In the genomic region with DNA sequence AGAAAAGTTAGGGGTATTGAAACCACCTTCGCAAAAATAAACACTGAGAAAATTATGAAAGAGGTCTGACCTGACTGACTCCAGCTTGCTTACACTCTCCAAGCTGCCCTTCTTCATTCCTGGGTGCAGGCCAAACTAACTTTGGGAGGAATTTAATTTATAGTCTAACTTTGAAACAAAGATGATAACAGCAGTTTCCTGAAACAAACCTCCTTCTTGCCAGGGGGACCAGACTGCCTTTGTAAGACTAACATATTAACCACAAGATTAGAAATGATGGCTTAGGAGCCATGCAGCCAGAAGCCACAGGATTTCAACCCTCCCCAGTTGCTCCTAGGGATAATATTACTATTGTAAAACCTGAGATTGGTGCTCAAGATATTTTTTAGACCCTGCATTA, we compare ENCODE assay signal across 13 cellular contexts. TPM values are rescaled to one million over a fixed set of nuclear protein-coding genes. Genes with fewer than 3 reads are reported as not detected.
DNase-seq lines count a peak whose midpoint lies in the region; ATAC-seq and TF ChIP-seq lines count a peak whose summit lies in the region.
"Had no signal": no experiment of that assay in that cellular context is flagged by ENCODE, and none has a peak within 500 bp of the region (broad histone marks: within the 10 kb centered on the region; RNA-seq: fewer than 3 reads in every experiment).

No MANE protein-coding gene starts in this region.

- H4K91ac ChIP-seq in IMR-90 (ENCODE audit: insufficient read depth, low read depth, low read length), result no peak overlapping the region

- WGBS in IMR-90 (ENCODE audit: extremely low coverage in 2 of 2, insufficient read length in 1 of 2), 2 experiments, result no CpG with 5 or more reads among the region's 1 CpG

- no peak overlapping the region for H2BK15ac ChIP-seq in IMR-90 (ENCODE audit: low read depth, low read length)

- no peak overlapping the region for H3K4me2 ChIP-seq in IMR-90 (ENCODE audit: low read depth, low read length)

- CTCF ChIA-PET in IMR-90 (lab: Yijun Ruan, JAX), result interaction anchor here (0.5 to 1.5 kb wide), 2 partner anchors 8 to 59 kb away, joined by 3 to 5 read pairs; no protein-coding TSS in a partner anchor
- CTCF ChIA-PET in activated naive CD4-positive, alpha-beta T cell treated with anti-CD3 and anti-CD28 coated beads, Interleukin-2, amount 10 ng/mL, durations not matched to agents 7 days and 5 days (lab: Charles Lee), result no interaction called here

- no peaks in the 10 kb centered on the region for H3K9me3 ChIP-seq in IMR-90 (ENCODE audit: control insufficient read depth, insufficient read depth, low read length)
- H3K9me3 ChIP-seq: left ventricle myocardium inferior had no signal

- no peak overlapping the region for H3K9ac ChIP-seq in IMR-90 (ENCODE audit: low read depth, low read length)

- no TSS peak for BruUV-seq in IMR-90 (replicated peaks; lab: Mats Ljungman, UMichigan)

- intact Hi-C loops in IMR-90 (cut with micrococcal nuclease), result no loop called here

- H3K4me1 ChIP-seq in IMR-90 (ENCODE audit: control insufficient read depth, insufficient read depth, low read length), result peaks cover 7% of the 10 kb centered on the region
- H3K4me1 ChIP-seq: left ventricle myocardium inferior had no signal

- peaks cover 22% of the 10 kb centered on the region for H3K4me1 Mint-ChIP-seq in mesothelial cell of epicardium
- H3K4me1 Mint-ChIP-seq in activated naive CD4-positive, alpha-beta T cell treated with anti-CD3 and anti-CD28 coated beads, Interleukin-2, amount 10 ng/mL, durations not matched to agents 7 days and 5 days, result no peaks in the 10 kb centered on the region

- no peaks in the 10 kb centered on the region for H3K79me1 ChIP-seq in IMR-90 (ENCODE audit: low read depth in 1 of 2, low read length in 2 of 2)

- peak overlapping the region; percentile 40; the same call in 1 of the 2 replicates for H3K18ac ChIP-seq in IMR-90 (ENCODE audit: low read depth, low read length)

- no peak for TF ChIP-seq RAD21 in IMR-90 (IDR thresholded peaks at IDR 0.05; ENCODE audit: low read length)

- H3K23ac ChIP-seq in IMR-90 (ENCODE audit: low read depth, low read length), result no peak overlapping the region

- peaks cover 6% of the 10 kb centered on the region for H3K9me1 ChIP-seq in IMR-90 (ENCODE audit: insufficient read depth, low read length)

- H3K56ac ChIP-seq in IMR-90 (ENCODE audit: extremely low read depth, insufficient read depth, low read length), result no peak overlapping the region

- peak; percentile 95 for ATAC-seq in IMR-90 (ENCODE audit: low read depth)

- H3K27me3 ChIP-seq in IMR-90 (ENCODE audit: control insufficient read depth, insufficient read depth, low read length) (no peaks in the 10 kb centered on the region), brain microvascular endothelial cell (replicated peaks) (no peaks in the 10 kb centered on the region)

- H3K4ac ChIP-seq in IMR-90 (ENCODE audit: low read depth, low read length), result peak overlapping the region; percentile 55

- dilution Hi-C loops in IMR-90 (cut with HindIII; ENCODE audit: low sequenced_read_pairs, unreplicated experiment), result no loop called here

- H3K27ac ChIP-seq in IMR-90 (ENCODE audit: insufficient read depth, low read length) (peak overlapping the region; percentile 61; the same call in 1 of the 2 replicates), brain microvascular endothelial cell (no peak overlapping the region), coronary artery (no peak overlapping the region)
- H3K27ac ChIP-seq: left ventricle myocardium inferior had no signal

- no peak overlapping the region for H3K4me3 ChIP-seq in AG09309 (ENCODE audit: control insufficient read depth, low read depth, low read length)
- H3K4me3 ChIP-seq in IMR-90 (ENCODE audit: insufficient read depth, low read depth, low read length), result no peak overlapping the region
- no peak overlapping the region for H3K4me3 ChIP-seq in brain microvascular endothelial cell (ENCODE audit: low read depth, low read length)
- H3K4me3 ChIP-seq in coronary artery, result no peak overlapping the region
- H3K4me3 ChIP-seq: left ventricle myocardium inferior had no signal

- H2BK5ac ChIP-seq in IMR-90 (ENCODE audit: low read depth, low read length, poor library complexity, severe bottlenecking), result peak overlapping the region; percentile 35

- H3K27me3 Mint-ChIP-seq in mesothelial cell of epicardium (ENCODE audit: low read depth), result no peaks in the 10 kb centered on the region
- H3K27me3 Mint-ChIP-seq in activated naive CD4-positive, alpha-beta T cell treated with anti-CD3 and anti-CD28 coated beads, Interleukin-2, amount 10 ng/mL, durations not matched to agents 7 days and 5 days, result no peaks in the 10 kb centered on the region
- H3K27me3 Mint-ChIP-seq: dendritic cell treated with granulocyte-macrophage colony-stimulating factor and Interleukin-4, amounts not matched to agents 40 ng/mL and 50 ng/mL, for 4 days had no signal

- H2AFZ ChIP-seq in IMR-90 (replicated peaks; ENCODE audit: low read length, poor library complexity), result no peak overlapping the region

- H4K8ac ChIP-seq in IMR-90 (ENCODE audit: low read depth in 2 of 2, low read length in 2 of 2), result no peak overlapping the region

- no peak overlapping the region for H2AK9ac ChIP-seq in IMR-90 (replicated peaks; ENCODE audit: low read depth, low read length, poor library complexity)

- H3K9me3 Mint-ChIP-seq in mesothelial cell of epicardium, result peaks cover 3% of the 10 kb centered on the region
- H3K9me3 Mint-ChIP-seq in activated naive CD4-positive, alpha-beta T cell treated with anti-CD3 and anti-CD28 coated beads, Interleukin-2, amount 10 ng/mL, durations not matched to agents 7 days and 5 days, result no peaks in the 10 kb centered on the region

- no peaks in the 10 kb centered on the region for H3K36me3 ChIP-seq in IMR-90 (ENCODE audit: control insufficient read depth, insufficient read depth, low read length)
- no peaks in the 10 kb centered on the region for H3K36me3 ChIP-seq in brain microvascular endothelial cell (replicated peaks)
- H3K36me3 ChIP-seq: left ventricle myocardium inferior had no signal

- TF ChIP-seq CTCF in AG09309 (IDR thresholded peaks at IDR 0.05; ENCODE audit: control insufficient read depth, insufficient read depth, low read depth, low read length, missing control alignments) (no peak), IMR-90 (conservative IDR thresholded peaks at IDR 0.05; ENCODE audit: low read depth, low read length) (no peak), brain microvascular endothelial cell (IDR thresholded peaks at IDR 0.05; ENCODE audit: low read depth, low read length, missing control alignments) (no peak), mesothelial cell of epicardium (IDR thresholded peaks at IDR 0.05; ENCODE audit: unreplicated experiment) (no peak), coronary artery (IDR thresholded peaks at IDR 0.05) (no peak)

- no peak overlapping the region for H2AK5ac ChIP-seq in IMR-90 (ENCODE audit: low read depth, low read length)

- H2BK20ac ChIP-seq in IMR-90 (ENCODE audit: low read depth, low read length), result no peak overlapping the region

- no peak overlapping the region for H3K4me3 Mint-ChIP-seq in mesothelial cell of epicardium
- no peak overlapping the region for H3K4me3 Mint-ChIP-seq in activated naive CD4-positive, alpha-beta T cell treated with anti-CD3 and anti-CD28 coated beads, Interleukin-2, amount 10 ng/mL, durations not matched to agents 7 days and 5 days
- H3K4me3 Mint-ChIP-seq: activated naive CD4-positive, alpha-beta T cell treated with anti-CD3 and anti-CD28 coated beads for 36 hours; dendritic cell treated with granulocyte-macrophage colony-stimulating factor and Interleukin-4, amounts not matched to agents 40 ng/mL and 50 ng/mL, for 4 days had no signal

- in situ Hi-C loops in IMR-90 (cut with MboI; ENCODE audit: low sequenced_read_pairs), result no loop called here
- in situ Hi-C loops in brain microvascular endothelial cell (cut with HindIII; ENCODE audit: low pct_ligation_motif_present, low sequenced_read_pairs), result no loop called here

- H3K14ac ChIP-seq in IMR-90 (replicated peaks; ENCODE audit: low read depth, low read length), result no peak overlapping the region

- POLR2A ChIA-PET in IMR-90 (lab: Charles Lee; ENCODE audit: unreplicated experiment), result no interaction called here

- H3K36me3 Mint-ChIP-seq in mesothelial cell of epicardium, result no peaks in the 10 kb centered on the region
- no peaks in the 10 kb centered on the region for H3K36me3 Mint-ChIP-seq in activated naive CD4-positive, alpha-beta T cell treated with anti-CD3 and anti-CD28 coated beads, Interleukin-2, amount 10 ng/mL, durations not matched to agents 7 days and 5 days

- H4K20me1 ChIP-seq in IMR-90 (ENCODE audit: insufficient read depth, low read length), result no peaks in the 10 kb centered on the region

- no peak for TF ChIP-seq POLR2A in IMR-90 (IDR thresholded peaks at IDR 0.05; ENCODE audit: low read depth, low read length)

- H4K5ac ChIP-seq in IMR-90 (ENCODE audit: low read depth, low read length), result no peak overlapping the region

- DNase-seq in AG09309 (ENCODE audit: low read depth), result peak; percentile 79
- DNase-seq in IMR-90, result peak; percentile 84
- peak; percentile 35 for DNase-seq in brain microvascular endothelial cell
- DNase-seq in mesothelial cell of epicardium (ENCODE audit: low spot score in 2 of 2, unreplicated experiment in 2 of 2), result no peak
- DNase-seq in activated naive CD4-positive, alpha-beta T cell treated with anti-CD3 and anti-CD28 coated beads, Interleukin-2, amount 10 ng/mL, durations not matched to agents 7 days and 5 days, result no peak
- DNase-seq in coronary artery (ENCODE audit: low spot score), result no peak
- DNase-seq in activated CD8-positive, alpha-beta memory T cell treated with anti-CD3 and anti-CD28 coated beads, Interleukin-2, amount 50 U/mL, for 48 hours, result no peak
- DNase-seq in dermis blood vessel endothelial cell, result no peak
- DNase-seq: activated naive CD4-positive, alpha-beta T cell treated with anti-CD3 and anti-CD28 coated beads for 36 hours; left ventricle myocardium inferior; NCI-H2171; stimulated activated CD4-positive, alpha-beta T cell treated with anti-CD3 and anti-CD28 coated beads, Interleukin-12 subunit alpha, Interleukin-12 subunit beta, amount 100 ng/mL, for 4 hours had no signal

- H2BK120ac ChIP-seq in IMR-90 (ENCODE audit: low read depth, low read length), result peak overlapping the region; percentile 30; the same call in 1 of the 2 replicates

- peak overlapping the region; percentile 67 for H3K27ac Mint-ChIP-seq in mesothelial cell of epicardium
- no peak overlapping the region for H3K27ac Mint-ChIP-seq in activated naive CD4-positive, alpha-beta T cell treated with anti-CD3 and anti-CD28 coated beads, Interleukin-2, amount 10 ng/mL, durations not matched to agents 7 days and 5 days
- H3K27ac Mint-ChIP-seq: activated naive CD4-positive, alpha-beta T cell treated with anti-CD3 and anti-CD28 coated beads for 36 hours; dendritic cell treated with granulocyte-macrophage colony-stimulating factor and Interleukin-4, amounts not matched to agents 40 ng/mL and 50 ng/mL, for 4 days had no signal

TF ChIP-seq in IMR-90, 13 proteins besides CTCF, POLR2A, EP300 and RAD21 (continues in another document):
- no peak for TF ChIP-seq CHD1 (IDR thresholded peaks at IDR 0.05; ENCODE audit: low read depth, low read length)

RNA-seq across cellular contexts. Expression of gene EEA1, which starts 13.8 kb away (rescaled TPM):
- total RNA-seq in IMR-90 (2012; rRNA removed) (12.5 and 23.9 TPM in 2 replicates), mesothelial cell of epicardium (26.2 to 28.3 TPM (median 27.8 TPM) in 3 replicates), dermis blood vessel endothelial cell (23.0 and 49.5 TPM in 2 replicates)
- 4.6 and 4.8 TPM in 2 replicates for polyA plus RNA-seq in IMR-90 (2012; rRNA removed)
- polyA plus RNA-seq in IMR-90 (2012; cell fraction: cytosol; rRNA removed), result 0.26 and 0.33 TPM in 2 replicates
- polyA plus RNA-seq in IMR-90 (2012; cell fraction: nucleus; rRNA removed; ENCODE audit: low replicate concordance), result 0.34 and 3.3 TPM in 2 replicates

Comparison
In these comparisons a context has a peak if more than half of its experiments do, and no peak if none do; other contexts are left out.
1. DNase-seq: peak in AG09309 (single experiment), IMR-90 (single experiment) and brain microvascular endothelial cell (single experiment); none in mesothelial cell of epicardium (0 of 2), activated naive CD4-positive, alpha-beta T cell treated with anti-CD3 and anti-CD28 coated beads, Interleukin-2, amount 10 ng/mL, durations not matched to agents 7 days and 5 days (single experiment), coronary artery (single experiment), activated CD8-positive, alpha-beta memory T cell treated with anti-CD3 and anti-CD28 coated beads, Interleukin-2, amount 50 U/mL, for 48 hours (single experiment) and dermis blood vessel endothelial cell (single experiment).